In the genomic region with DNA sequence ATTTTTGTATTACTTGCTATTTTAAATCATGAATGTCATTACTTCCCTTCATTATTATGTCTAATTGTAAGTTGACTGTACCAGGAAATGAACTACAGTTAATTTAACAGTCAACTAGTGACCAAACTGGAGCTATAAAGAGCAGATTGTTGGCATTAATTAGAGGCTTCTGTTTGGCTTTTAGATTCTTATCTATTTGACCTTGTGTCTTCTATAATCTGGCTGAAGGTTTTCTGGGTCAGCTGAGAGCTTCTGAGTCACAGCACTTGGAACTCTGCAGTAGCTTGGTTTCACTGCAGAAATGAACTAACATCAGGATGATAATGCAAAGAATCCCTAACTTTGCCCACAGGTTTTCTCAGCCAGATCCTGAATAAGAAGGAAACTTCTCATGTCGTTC, we compare ENCODE assay signal across 19 cellular contexts.
DNase-seq lines count a peak whose midpoint lies in the region; ATAC-seq and TF ChIP-seq lines count a peak whose summit lies in the region.
"Had no signal": no experiment of that assay in that cellular context is flagged by ENCODE, and none has a peak within 500 bp of the region (broad histone marks: within the 10 kb centered on the region; RNA-seq: fewer than 3 reads in every experiment).

No MANE protein-coding gene starts in this region.

- H3K36me3 ChIP-seq in body of pancreas (replicated peaks in 1 of 2; ENCODE audit: insufficient read depth in 1 of 2, low read depth in 2 of 2) (no peaks in the 10 kb centered on the region), Caco-2 (ENCODE audit: control insufficient read depth, insufficient read depth, low read length) (no peaks in the 10 kb centered on the region)
- H3K36me3 ChIP-seq: heart right ventricle, suprapubic skin had no signal

- POLR2A ChIA-PET in GM10248 (lab: Yijun Ruan, JAX), result no interaction called here
- POLR2A ChIA-PET in Caco-2 (lab: Charles Lee), result no interaction called here

- H3K9me3 Mint-ChIP-seq in Caco-2 (ENCODE audit: unreplicated experiment), result no peaks in the 10 kb centered on the region
- H3K9me3 Mint-ChIP-seq: CD14-positive monocyte had no signal

- TF ChIP-seq POLR2A in body of pancreas (IDR thresholded peaks at IDR 0.05), result no peak

- H3K4me3 ChIP-seq in body of pancreas (no peak overlapping the region), Caco-2 (ENCODE audit: low read depth, low read length) (no peak overlapping the region)
- H3K4me3 ChIP-seq: heart right ventricle, psoas muscle, suprapubic skin had no signal

- BruUV-seq in Caco-2 (replicated peaks; lab: Mats Ljungman, UMichigan), result no TSS peak

- no peak overlapping the region for H3K27ac ChIP-seq in body of pancreas
- H3K27ac ChIP-seq: heart right ventricle, psoas muscle, RWPE1, suprapubic skin had no signal

- 7 to 17% methylated on average over 1 of the region's 1 CpG for WGBS in body of pancreas, 2 donors

- no peak for TF ChIP-seq CTCF in body of pancreas (IDR thresholded peaks at IDR 0.05)
- no peak for TF ChIP-seq CTCF in GM10248 (IDR thresholded peaks at IDR 0.05; ENCODE audit: control extremely low read depth, extremely low read depth, low read depth, missing control alignments)
- no peak for TF ChIP-seq CTCF in Caco-2 (IDR thresholded peaks at IDR 0.05; ENCODE audit: insufficient read depth in 1 of 2, low read depth in 1 of 2, low read length in 1 of 2, severe bottlenecking in 1 of 2, unreplicated experiment in 1 of 2)

- H3K4me3 Mint-ChIP-seq in Caco-2 (ENCODE audit: unreplicated experiment), result no peak overlapping the region
- H3K4me3 Mint-ChIP-seq: activated naive CD8-positive, alpha-beta T cell; CD14-positive monocyte; naive thymus-derived CD4-positive, alpha-beta T cell; T-helper 17 cell had no signal

- H3K4me1 Mint-ChIP-seq in Caco-2 (ENCODE audit: low read depth, unreplicated experiment), result no peaks in the 10 kb centered on the region
- H3K4me1 Mint-ChIP-seq: CD14-positive monocyte had no signal

- H3K4me1 ChIP-seq in body of pancreas (no peaks in the 10 kb centered on the region), Caco-2 (peaks cover 11% of the 10 kb centered on the region)
- H3K4me1 ChIP-seq: psoas muscle had no signal

- intact Hi-C loops in body of pancreas (cut with DNase I), result no loop called here
- intact Hi-C loops in posterior cingulate gyrus (cut with DNase I), result no loop called here
- intact Hi-C loops in Caco-2 (cut with micrococcal nuclease; ENCODE audit: unreplicated experiment), result no loop called here

- DNase-seq in Daoy (ENCODE audit: low read depth) (peak; percentile 8), LoVo (ENCODE audit: low spot score) (peak; percentile 17), body of pancreas (no peak), myocyte (ENCODE audit: low read depth) (peak; percentile 39), posterior cingulate gyrus (no peak), GM10248 (ENCODE audit: extremely low spot score) (no peak), Caco-2 (no peak)
- DNase-seq: activated CD4-positive, alpha-beta T cell treated with anti-CD3 and anti-CD28 coated beads for 4 hours; heart right ventricle; left cardiac atrium; naive thymus-derived CD4-positive, alpha-beta T cell; NCI-H187 treated with DMSO at 0.1 percent for 48 hours; NCI-H748 treated with DMSO at 0.1 percent for 48 hours; psoas muscle; T-helper 17 cell had no signal

- CTCF ChIA-PET in GM10248 (lab: Yijun Ruan, JAX), result no interaction called here
- CTCF ChIA-PET in Caco-2 (lab: Charles Lee), result no interaction called here

- no peaks in the 10 kb centered on the region for H3K27me3 Mint-ChIP-seq in Caco-2 (ENCODE audit: insufficient read depth, unreplicated experiment)
- H3K27me3 Mint-ChIP-seq: activated naive CD8-positive, alpha-beta T cell had no signal

- no peak overlapping the region for H3K27ac Mint-ChIP-seq in Caco-2 (ENCODE audit: unreplicated experiment)
- H3K27ac Mint-ChIP-seq: activated naive CD8-positive, alpha-beta T cell; CD14-positive monocyte; naive thymus-derived CD4-positive, alpha-beta T cell; T-helper 17 cell had no signal

- H3K27me3 ChIP-seq in body of pancreas (no peaks in the 10 kb centered on the region), Caco-2 (replicated peaks; ENCODE audit: control insufficient read depth, insufficient read depth, low read length) (no peaks in the 10 kb centered on the region)

- no peaks in the 10 kb centered on the region for H3K36me3 Mint-ChIP-seq in Caco-2 (ENCODE audit: insufficient read depth, unreplicated experiment)
- H3K36me3 Mint-ChIP-seq: activated naive CD8-positive, alpha-beta T cell; CD14-positive monocyte; naive thymus-derived CD4-positive, alpha-beta T cell had no signal

- H3K9me3 ChIP-seq in body of pancreas (no peaks in the 10 kb centered on the region), Caco-2 (no peaks in the 10 kb centered on the region)
- H3K9me3 ChIP-seq: heart right ventricle, psoas muscle, suprapubic skin had no signal

- peak; percentile 27 for ATAC-seq in body of pancreas
- ATAC-seq: heart right ventricle; left cardiac atrium; naive thymus-derived CD4-positive, alpha-beta T cell; psoas muscle; T-helper 17 cell had no signal

Comparison
In these comparisons a context has a peak if more than half of its experiments do, and no peak if none do; other contexts are left out.
1. DNase-seq: peak in Daoy (single experiment), LoVo (single experiment) and myocyte (single experiment); none in body of pancreas (0 of 4), posterior cingulate gyrus (0 of 10), GM10248 (single experiment) and Caco-2 (0 of 2).